ENCODE assay signal across 11 cellular contexts in genomic region chr15:93089855-93090305, GRCh38. TPM values are rescaled to one million over a fixed set of nuclear protein-coding genes. Genes with fewer than 3 reads are reported as not detected.
A peak's percentile ranks its signal among the peaks of the same experiment; 100 is the strongest.
DNase-seq lines count a peak whose midpoint lies in the region; ATAC-seq, FAIRE-seq and TF ChIP-seq lines count a peak whose summit lies in the region.
"Had no signal": no experiment of that assay in that cellular context is flagged by ENCODE, and none has a peak within 500 bp of the region (broad histone marks: within the 10 kb centered on the region; RNA-seq: fewer than 3 reads in every experiment).

No MANE protein-coding gene starts in this region.

- in situ Hi-C loops in brain microvascular endothelial cell (cut with HindIII; ENCODE audit: low pct_ligation_motif_present, low sequenced_read_pairs) = no loop called here

- H3K4me1 Mint-ChIP-seq in stimulated activated effector memory CD8-positive, alpha-beta T cell treated with anti-CD3 and anti-CD28 coated beads, Interleukin-12 subunit alpha, Interleukin-12 subunit beta, amount 100 ng/mL, for 72 hours = peaks cover 14% of the 10 kb centered on the region
- H3K4me1 Mint-ChIP-seq in activated CD8-positive, alpha-beta T cell treated with anti-CD3 and anti-CD28 coated beads, Interleukin-2, amount 10 ng/mL, durations not matched to agents 7 days and 5 days (ENCODE audit: low read depth) = peaks cover 16% of the 10 kb centered on the region

- ATAC-seq in stimulated activated effector memory CD8-positive, alpha-beta T cell treated with anti-CD3 and anti-CD28 coated beads, Interleukin-12 subunit alpha, Interleukin-12 subunit beta, amount 100 ng/mL, for 72 hours = no peak
- ATAC-seq in activated CD8-positive, alpha-beta T cell treated with anti-CD3 and anti-CD28 coated beads, Interleukin-2, amount 10 ng/mL, durations not matched to agents 7 days and 5 days = no peak

- TF ChIP-seq CTCF in bronchial epithelial cell (IDR thresholded peaks at IDR 0.05; ENCODE audit: insufficient read depth, low read length, severe bottlenecking) (no peak), brain microvascular endothelial cell (IDR thresholded peaks at IDR 0.05; ENCODE audit: low read depth, low read length, missing control alignments) (no peak)

- peak; percentile 9 for DNase-seq in NCI-H2227 (lab: John Stamatoyannopoulos, UW; ENCODE audit: unreplicated experiment)
- DNase-seq in NCI-H2227 treated with DMSO at 0.1 percent for 48 hours (lab: John Stamatoyannopoulos, UW) = no peak
- no peak for DNase-seq in bronchial epithelial cell (ENCODE audit: low read depth)
- DNase-seq in left kidney (ENCODE audit: low read depth, low spot score) = peak; percentile 59
- DNase-seq in stimulated activated effector memory CD8-positive, alpha-beta T cell treated with anti-CD3 and anti-CD28 coated beads, Interleukin-12 subunit alpha, Interleukin-12 subunit beta, amount 100 ng/mL, for 72 hours (ENCODE audit: low spot score in 2 of 2) = no peak
- no peak for DNase-seq in activated CD8-positive, alpha-beta T cell treated with anti-CD3 and anti-CD28 coated beads, Interleukin-2, amount 10 ng/mL, durations not matched to agents 7 days and 5 days
- no peak for DNase-seq in brain microvascular endothelial cell
- no peak for DNase-seq in NAMALWA (ENCODE audit: low spot score)
- DNase-seq: 8988T; activated naive CD8-positive, alpha-beta T cell treated with anti-CD3 and anti-CD28 coated beads, Interleukin-2, amount 10 ng/mL, durations not matched to agents 7 days and 5 days had no signal

- FAIRE-seq in bronchial epithelial cell (lab: Jason Lieb, UNC) = peak; percentile 43
- FAIRE-seq: GM19239 had no signal

- H3K4me3 Mint-ChIP-seq in stimulated activated effector memory CD8-positive, alpha-beta T cell treated with anti-CD3 and anti-CD28 coated beads, Interleukin-12 subunit alpha, Interleukin-12 subunit beta, amount 100 ng/mL, for 72 hours = peak overlapping the region; percentile 46
- H3K4me3 Mint-ChIP-seq in activated CD8-positive, alpha-beta T cell treated with anti-CD3 and anti-CD28 coated beads, Interleukin-2, amount 10 ng/mL, durations not matched to agents 7 days and 5 days = no peak overlapping the region

- H3K4me3 ChIP-seq in bronchial epithelial cell (ENCODE audit: low read depth, low read length) = no peak overlapping the region
- H3K4me3 ChIP-seq in brain microvascular endothelial cell (ENCODE audit: low read depth, low read length) = no peak overlapping the region

- CTCF ChIA-PET in activated CD8-positive, alpha-beta T cell treated with anti-CD3 and anti-CD28 coated beads, Interleukin-2, amount 10 ng/mL, durations not matched to agents 7 days and 5 days (lab: Charles Lee) = interaction anchor here (1.0 kb wide), 1 partner anchor 59 kb away, joined by 3 read pairs; no protein-coding TSS in a partner anchor

- no peaks in the 10 kb centered on the region for H3K36me3 ChIP-seq in bronchial epithelial cell (ENCODE audit: control insufficient read depth, insufficient read depth, low read length)
- H3K36me3 ChIP-seq in brain microvascular endothelial cell (replicated peaks) = no peaks in the 10 kb centered on the region

- peaks cover 54% of the 10 kb centered on the region for H3K27me3 Mint-ChIP-seq in activated CD8-positive, alpha-beta T cell treated with anti-CD3 and anti-CD28 coated beads, Interleukin-2, amount 10 ng/mL, durations not matched to agents 7 days and 5 days (ENCODE audit: low read depth)

- H3K27me3 ChIP-seq in bronchial epithelial cell (ENCODE audit: control insufficient read depth, insufficient read depth, low read length) (peaks cover 20% of the 10 kb centered on the region), brain microvascular endothelial cell (replicated peaks) (peaks cover 47% of the 10 kb centered on the region)

- no peaks in the 10 kb centered on the region for H3K9me3 Mint-ChIP-seq in stimulated activated effector memory CD8-positive, alpha-beta T cell treated with anti-CD3 and anti-CD28 coated beads, Interleukin-12 subunit alpha, Interleukin-12 subunit beta, amount 100 ng/mL, for 72 hours
- H3K9me3 Mint-ChIP-seq in activated CD8-positive, alpha-beta T cell treated with anti-CD3 and anti-CD28 coated beads, Interleukin-2, amount 10 ng/mL, durations not matched to agents 7 days and 5 days (ENCODE audit: insufficient read depth) = no peaks in the 10 kb centered on the region
- H3K9me3 Mint-ChIP-seq: activated naive CD8-positive, alpha-beta T cell treated with anti-CD3 and anti-CD28 coated beads, Interleukin-2, amount 10 ng/mL, durations not matched to agents 7 days and 5 days had no signal

- H3K27ac ChIP-seq in brain microvascular endothelial cell = no peak overlapping the region

- POLR2A ChIA-PET in activated CD8-positive, alpha-beta T cell treated with anti-CD3 and anti-CD28 coated beads, Interleukin-2, amount 10 ng/mL, durations not matched to agents 7 days and 5 days (lab: Charles Lee) = no interaction called here

- H3K27ac Mint-ChIP-seq in stimulated activated effector memory CD8-positive, alpha-beta T cell treated with anti-CD3 and anti-CD28 coated beads, Interleukin-12 subunit alpha, Interleukin-12 subunit beta, amount 100 ng/mL, for 72 hours = no peak overlapping the region
- H3K27ac Mint-ChIP-seq in activated CD8-positive, alpha-beta T cell treated with anti-CD3 and anti-CD28 coated beads, Interleukin-2, amount 10 ng/mL, durations not matched to agents 7 days and 5 days = no peak overlapping the region
- H3K27ac Mint-ChIP-seq: activated naive CD8-positive, alpha-beta T cell treated with anti-CD3 and anti-CD28 coated beads, Interleukin-2, amount 10 ng/mL, durations not matched to agents 7 days and 5 days had no signal

- no peaks in the 10 kb centered on the region for H3K36me3 Mint-ChIP-seq in stimulated activated effector memory CD8-positive, alpha-beta T cell treated with anti-CD3 and anti-CD28 coated beads, Interleukin-12 subunit alpha, Interleukin-12 subunit beta, amount 100 ng/mL, for 72 hours
- no peaks in the 10 kb centered on the region for H3K36me3 Mint-ChIP-seq in activated CD8-positive, alpha-beta T cell treated with anti-CD3 and anti-CD28 coated beads, Interleukin-2, amount 10 ng/mL, durations not matched to agents 7 days and 5 days (ENCODE audit: low read depth)
- H3K36me3 Mint-ChIP-seq: activated naive CD8-positive, alpha-beta T cell treated with anti-CD3 and anti-CD28 coated beads, Interleukin-2, amount 10 ng/mL, durations not matched to agents 7 days and 5 days had no signal

RNA-seq across cellular contexts. Expression of gene RGMA, which starts 0.9 kb away (rescaled TPM):
- 0.53 and 1.0 TPM in 2 replicates for total RNA-seq in bronchial epithelial cell
- not detected for total RNA-seq in activated CD8-positive, alpha-beta T cell treated with anti-CD3 and anti-CD28 coated beads, Interleukin-2, amount 10 ng/mL, durations not matched to agents 7 days and 5 days

Comparison
In these comparisons a context has a peak if more than half of its experiments do, and no peak if none do; other contexts are left out.
1. DNase-seq: peak in NCI-H2227 (single experiment) and left kidney (single experiment); none in NCI-H2227 treated with DMSO at 0.1 percent for 48 hours (single experiment), bronchial epithelial cell (single experiment), stimulated activated effector memory CD8-positive, alpha-beta T cell treated with anti-CD3 and anti-CD28 coated beads, Interleukin-12 subunit alpha, Interleukin-12 subunit beta, amount 100 ng/mL, for 72 hours (0 of 2), activated CD8-positive, alpha-beta T cell treated with anti-CD3 and anti-CD28 coated beads, Interleukin-2, amount 10 ng/mL, durations not matched to agents 7 days and 5 days (single experiment), brain microvascular endothelial cell (single experiment) and NAMALWA (single experiment).